Comparison of ENCODE assay signal across 9 cellular contexts in genomic region chr6:128711149-128711548, GRCh38.
"Had no signal": no experiment of that assay in that cellular context is flagged by ENCODE, and none has a peak within 500 bp of the region (broad histone marks: within the 10 kb centered on the region; RNA-seq: fewer than 3 reads in every experiment).

No MANE protein-coding gene starts in this region.

- DNase-seq: GM23248, GOT3, H7, H9, HCEC 1CT, HFFc6 had no signal

- H3K4me3 ChIP-seq: GM23248, GM23338, HAP-1 had no signal

- H3K27ac ChIP-seq: GM23248 had no signal

- ATAC-seq: GM23338, HCT116 had no signal

- H3K4me1 ChIP-seq: HAP-1 had no signal

- H3K9me3 ChIP-seq: HAP-1 had no signal

- H3K36me3 ChIP-seq: HAP-1 had no signal
